1 cellular context compared by ENCODE assay signal in the genomic region with DNA sequence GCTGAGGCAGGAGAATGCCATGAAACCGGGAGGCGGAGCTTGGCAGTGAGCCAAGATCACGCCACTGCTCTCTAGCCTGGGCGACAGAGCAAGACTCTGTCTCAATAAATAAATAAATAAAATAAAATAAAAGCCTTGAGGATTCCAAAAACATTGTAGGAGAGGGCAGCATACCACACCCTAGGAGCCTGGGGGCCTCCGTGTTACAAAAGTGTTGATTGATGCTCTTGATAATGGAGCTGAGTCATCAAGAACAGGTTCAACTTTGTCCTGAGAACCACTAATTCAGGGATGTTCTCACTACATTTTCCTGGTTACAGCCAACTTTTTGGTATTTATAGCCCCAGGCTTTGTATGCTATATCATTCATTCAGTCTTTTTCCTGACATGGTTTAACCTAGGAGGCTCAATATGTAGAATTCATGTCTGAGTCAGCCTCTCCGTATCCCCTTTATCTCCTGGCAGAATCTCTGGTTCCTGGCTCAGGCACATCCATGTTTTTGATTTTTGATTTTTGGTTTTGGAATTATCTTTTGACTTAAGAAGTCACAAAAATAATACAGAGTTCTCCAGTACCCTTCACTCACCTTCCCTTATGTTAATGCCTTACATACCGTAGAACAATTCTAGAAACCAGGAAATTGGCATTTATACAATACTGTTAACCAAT.
TF ChIP-seq lines count a peak whose summit lies in the region.

No MANE protein-coding gene starts in this region.

TF ChIP-seq in A549, 52 proteins besides CTCF, POLR2A, EP300 and RAD21 (continued from another document):
- TF ChIP-seq CBX2 (IDR thresholded peaks at IDR 0.05; ENCODE audit: borderline replicate concordance, low read depth), result no peak
- TF ChIP-seq, protein P1, sequence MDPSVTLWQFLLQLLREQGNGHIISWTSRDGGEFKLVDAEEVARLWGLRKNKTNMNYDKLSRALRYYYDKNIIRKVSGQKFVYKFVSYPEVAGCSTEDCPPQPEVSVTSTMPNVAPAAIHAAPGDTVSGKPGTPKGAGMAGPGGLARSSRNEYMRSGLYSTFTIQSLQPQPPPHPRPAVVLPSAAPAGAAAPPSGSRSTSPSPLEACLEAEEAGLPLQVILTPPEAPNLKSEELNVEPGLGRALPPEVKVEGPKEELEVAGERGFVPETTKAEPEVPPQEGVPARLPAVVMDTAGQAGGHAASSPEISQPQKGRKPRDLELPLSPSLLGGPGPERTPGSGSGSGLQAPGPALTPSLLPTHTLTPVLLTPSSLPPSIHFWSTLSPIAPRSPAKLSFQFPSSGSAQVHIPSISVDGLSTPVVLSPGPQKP (IDR thresholded peaks at IDR 0.05; ENCODE audit: low read depth, low read length), result no peak
- TF ChIP-seq HOXB13 (CRISPR knock-in tag; IDR thresholded peaks at IDR 0.05; ENCODE audit: low read depth), result 0 out of 2 replicates have a peak, but pooled peaks have one; percentile 45
- peak; percentile 56 for TF ChIP-seq HOXB5 (CRISPR knock-in tag; IDR thresholded peaks at IDR 0.05)
- TF ChIP-seq ZFP36 (IDR thresholded peaks at IDR 0.05; ENCODE audit: borderline replicate concordance, partially characterized antibody), result no peak
- peak; percentile 74; the same call in 1 of the 2 replicates for TF ChIP-seq FOXS1 (CRISPR knock-in tag; IDR thresholded peaks at IDR 0.05)
- TF ChIP-seq FOSL2 (IDR thresholded peaks at IDR 0.05), result peak; percentile 78
- TF ChIP-seq FOSL2 (CRISPR knock-in tag; IDR thresholded peaks at IDR 0.05), result peak; percentile 90
- TF ChIP-seq GATA3 (IDR thresholded peaks at IDR 0.05; ENCODE audit: borderline replicate concordance), result peak; percentile 96
- peak; percentile 80 for TF ChIP-seq HOXA7 (CRISPR knock-in tag; IDR thresholded peaks at IDR 0.05)
- TF ChIP-seq EHF (CRISPR knock-in tag; IDR thresholded peaks at IDR 0.05), result peak; percentile 77
- TF ChIP-seq JUNB (IDR thresholded peaks at IDR 0.05), result peak; percentile 95
- no peak for TF ChIP-seq RNF2 (IDR thresholded peaks at IDR 0.05; ENCODE audit: borderline replicate concordance, low read depth)
- TF ChIP-seq NR3C1 (IDR thresholded peaks at IDR 0.05), result no peak
- peak; percentile 76 for TF ChIP-seq FOSB (CRISPR knock-in tag; IDR thresholded peaks at IDR 0.05)
- 0 out of 2 replicates have a peak, but pooled peaks have one; percentile 52 for TF ChIP-seq PBX3 (IDR thresholded peaks at IDR 0.05)
- TF ChIP-seq, protein P2, sequence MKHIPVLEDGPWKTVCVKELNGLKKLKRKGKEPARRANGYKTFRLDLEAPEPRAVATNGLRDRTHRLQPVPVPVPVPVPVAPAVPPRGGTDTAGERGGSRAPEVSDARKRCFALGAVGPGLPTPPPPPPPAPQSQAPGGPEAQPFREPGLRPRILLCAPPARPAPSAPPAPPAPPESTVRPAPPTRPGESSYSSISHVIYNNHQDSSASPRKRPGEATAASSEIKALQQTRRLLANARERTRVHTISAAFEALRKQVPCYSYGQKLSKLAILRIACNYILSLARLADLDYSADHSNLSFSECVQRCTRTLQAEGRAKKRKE (CRISPR knock-in tag; IDR thresholded peaks at IDR 0.05; ENCODE audit: low read depth), result peak; percentile 69; the same call in 1 of the 2 replicates
- peak; percentile 89 to 91 for TF ChIP-seq JUN (IDR thresholded peaks at IDR 0.05)
- TF ChIP-seq NFE2L2 (conservative IDR thresholded peaks at IDR 0.05; ENCODE audit: low read length), result 0 out of 2 replicates have a peak, but pooled peaks have one; percentile 15
- TF ChIP-seq SREBF2 (IDR thresholded peaks at IDR 0.05), result no peak
- peak; percentile 41; the same call in 1 of the 2 replicates for TF ChIP-seq ZNF302 (CRISPR knock-in tag; IDR thresholded peaks at IDR 0.05)
- TF ChIP-seq BCL3 (IDR thresholded peaks at IDR 0.05), result peak; percentile 54; the same call in 2 of the 3 replicates
- peak; percentile 98 for TF ChIP-seq MAFK (IDR thresholded peaks at IDR 0.05; ENCODE audit: partially characterized antibody)
- no peak for TF ChIP-seq NPAS2 (CRISPR knock-in tag; IDR thresholded peaks at IDR 0.05; ENCODE audit: borderline replicate concordance)
- TF ChIP-seq HEYL (CRISPR knock-in tag; IDR thresholded peaks at IDR 0.05), result no peak
- peak; percentile 46; the same call in 2 of the 3 replicates for TF ChIP-seq SMC3 (IDR thresholded peaks at IDR 0.05)
